23 cellular contexts compared by ENCODE assay signal in the genomic region with DNA sequence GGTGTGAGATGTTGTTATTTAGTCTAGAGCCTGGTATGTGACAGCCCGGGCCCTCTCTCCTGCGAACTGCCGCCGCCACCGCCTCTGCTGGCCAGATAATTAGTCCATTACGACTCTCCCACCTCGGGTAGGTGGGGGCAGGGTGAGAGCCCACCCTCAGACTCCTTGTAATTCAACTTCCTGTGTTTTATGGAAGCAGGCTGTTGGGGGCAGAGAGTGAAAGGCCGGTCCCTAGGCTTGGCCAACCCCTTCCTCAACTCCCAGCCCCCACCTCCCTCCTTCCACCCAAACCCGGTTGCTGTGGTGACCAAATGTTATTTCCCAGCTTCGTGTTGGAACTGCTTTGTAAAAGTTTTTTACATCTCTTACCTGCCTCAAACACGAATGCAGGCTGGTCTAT.
DNase-seq lines count a peak whose midpoint lies in the region; ATAC-seq and TF ChIP-seq lines count a peak whose summit lies in the region.
"Had no signal": no experiment of that assay in that cellular context is flagged by ENCODE, and none has a peak within 500 bp of the region (broad histone marks: within the 10 kb centered on the region; RNA-seq: fewer than 3 reads in every experiment).

No MANE protein-coding gene starts in this region.

- H3K36me3 Mint-ChIP-seq in WTC11: peaks cover 5% of the 10 kb centered on the region
- H3K36me3 Mint-ChIP-seq: immature natural killer cell, memory B cell had no signal

- no peaks in the 10 kb centered on the region; the same call in 1 of the 2 replicates for H3K27me3 Mint-ChIP-seq in WTC11 (ENCODE audit: low read depth)

- H3K4me2 ChIP-seq in neuronal stem cell (ENCODE audit: insufficient read depth, low read length, poor library complexity, severe bottlenecking): peak overlapping the region; percentile 61
- H3K4me2 ChIP-seq: A549 had no signal

- H3K79me1 ChIP-seq in neuronal stem cell (ENCODE audit: low read depth, low read length): no peaks in the 10 kb centered on the region

- no peaks in the 10 kb centered on the region for H3K9me3 ChIP-seq in iPS-15b (ENCODE audit: control insufficient read depth, insufficient read depth, low read length)
- peaks cover 0 to 2% of the 10 kb centered on the region in 2 donors for H3K9me3 ChIP-seq in neuronal stem cell (replicated peaks in 1 of 2; ENCODE audit: control insufficient read depth in 2 of 2, insufficient read depth in 1 of 2, low read depth in 1 of 2, low read length in 2 of 2)
- H3K9me3 ChIP-seq: A549, SJSA1, uterus had no signal

- H2BK120ac ChIP-seq in neuronal stem cell (ENCODE audit: low read depth, low read length): no peak overlapping the region

- no peak overlapping the region for H3K4me3 Mint-ChIP-seq in WTC11
- H3K4me3 Mint-ChIP-seq: immature natural killer cell, memory B cell, nephron had no signal

- H3K23ac ChIP-seq in neuronal stem cell (ENCODE audit: low read depth, low read length, poor library complexity): no peak overlapping the region

- DNase-seq in NCI-H82 (lab: John Stamatoyannopoulos, UW) (peak; percentile 42), NCI-H82 treated with DMSO at 0.1 percent for 48 hours (lab: John Stamatoyannopoulos, UW; ENCODE audit: unreplicated experiment) (no peak), WTC11 (ENCODE audit: low spot score) (peak; percentile 76), neuronal stem cell (ENCODE audit: low spot score) (no peak), occipital lobe (lab: John Stamatoyannopoulos, UW) (no peak)
- no peak for DNase-seq in stimulated activated CD4-positive, alpha-beta T cell treated with anti-CD3 and anti-CD28 coated beads, Interleukin-12 subunit alpha, Interleukin-12 subunit beta, amount 100 ng/mL, for 4 hours
- DNase-seq: activated CD4-positive, alpha-beta T cell treated with anti-CD3 and anti-CD28 coated beads for 48 hours; activated gamma-delta T cell treated with Interleukin-2 at 50 U/mL for 16 hours; DMS79 treated with DMSO at 0.1 percent for 48 hours; HCEC 1CT; immature natural killer cell; Karpas-422; NCI-H446; stimulated activated CD4-positive, alpha-beta T cell treated with anti-CD3 and anti-CD28 coated beads, Interleukin-2, amount 100 ng/mL, for 24 hours; T1000; uterus had no signal

- H3K36me3 ChIP-seq in iPS-15b (ENCODE audit: control insufficient read depth, insufficient read depth, low read length) (no peaks in the 10 kb centered on the region), neuronal stem cell (replicated peaks in 1 of 2; ENCODE audit: control insufficient read depth in 2 of 2, insufficient read depth in 2 of 2, low read length in 2 of 2) (peaks cover 0 to 20% of the 10 kb centered on the region in 2 donors)
- H3K36me3 ChIP-seq: SJSA1, uterus had no signal

- no peak for TF ChIP-seq CTCF in WTC11 (IDR thresholded peaks at IDR 0.05)

- H4K8ac ChIP-seq in neuronal stem cell (ENCODE audit: low read depth, low read length): no peak overlapping the region

- H3K4me3 ChIP-seq in iPS-15b (ENCODE audit: low read depth, low read length) (peak overlapping the region; percentile 45), neuronal stem cell (ENCODE audit: low read length in 2 of 2) (peak overlapping the region in 1 of 2 donors; percentile 38)
- H3K4me3 ChIP-seq: A549, SJSA1, uterus had no signal

- no peak overlapping the region for H2BK15ac ChIP-seq in neuronal stem cell (ENCODE audit: low read length)

- H3K27ac Mint-ChIP-seq in WTC11: no peak overlapping the region
- H3K27ac Mint-ChIP-seq: immature natural killer cell, memory B cell, nephron had no signal

- peaks cover 23% of the 10 kb centered on the region for H3K4me1 Mint-ChIP-seq in WTC11
- H3K4me1 Mint-ChIP-seq: nephron had no signal

- H3K9ac ChIP-seq in iPS-15b (ENCODE audit: low read depth, low read length): no peak overlapping the region
- no peak overlapping the region for H3K9ac ChIP-seq in neuronal stem cell (ENCODE audit: low read depth, low read length, poor library complexity)

- H3K4ac ChIP-seq in neuronal stem cell (ENCODE audit: low read length): no peak overlapping the region

- H3K4me1 ChIP-seq in iPS-15b (ENCODE audit: control insufficient read depth, insufficient read depth, low read length) (peaks cover 18% of the 10 kb centered on the region), neuronal stem cell (ENCODE audit: control insufficient read depth in 2 of 2, insufficient read depth in 1 of 2, low read depth in 1 of 2, low read length in 2 of 2) (peaks cover 16 to 36% of the 10 kb centered on the region in 2 donors)
- H3K4me1 ChIP-seq: A549, SJSA1, uterus had no signal

- POLR2A ChIA-PET in WTC11 (lab: Charles Lee): interaction anchor here (0.6 to 2.1 kb wide), 7 partner anchors 11 to 151 kb away, joined by 3 to 16 read pairs (median 7); no protein-coding TSS in a partner anchor

- no peak overlapping the region for H4K91ac ChIP-seq in neuronal stem cell (ENCODE audit: low read depth, low read length, poor library complexity)

- no CpG with 5 or more reads among the region's 11 CpGs for WGBS in neuronal stem cell (ENCODE audit: extremely low coverage in 2 of 2, insufficient read length in 2 of 2, insufficient replicate concordance in 1 of 2), 2 donors

- H3K27me3 ChIP-seq in iPS-15b (ENCODE audit: control insufficient read depth, insufficient read depth, low read length): no peaks in the 10 kb centered on the region
- peaks cover 0 to 39% (median 0%) of the 10 kb centered on the region in 3 experiments for H3K27me3 ChIP-seq in neuronal stem cell (ENCODE audit: control insufficient read depth in 3 of 3, insufficient read depth in 3 of 3, low read depth in 1 of 3, low read length in 3 of 3)
- H3K27me3 ChIP-seq: uterus had no signal

- H2AFZ ChIP-seq in neuronal stem cell (ENCODE audit: low read length): peak overlapping the region; percentile 1

- ATAC-seq in WTC11: peak; percentile 95
- ATAC-seq in GM18520 (IDR thresholded peaks at IDR 0.05; ENCODE audit: unreplicated experiment): no peak
- ATAC-seq: A549, sciatic nerve had no signal

- H3K14ac ChIP-seq in neuronal stem cell (ENCODE audit: low read length): no peak overlapping the region

- no peak overlapping the region for H2BK5ac ChIP-seq in neuronal stem cell (ENCODE audit: low read length)

- H2BK12ac ChIP-seq in neuronal stem cell (ENCODE audit: low read length): no peak overlapping the region

- CTCF ChIA-PET in WTC11 (lab: Charles Lee): interaction anchor here (0.6 to 5.3 kb wide), 19 partner anchors 9 to 146 kb away, joined by 3 to 69 read pairs (median 6); no protein-coding TSS in a partner anchor

- H3K27ac ChIP-seq in neuronal stem cell (replicated peaks; ENCODE audit: low read length): no peak overlapping the region
- H3K27ac ChIP-seq: A549, SJSA1, uterus had no signal

- H3K9me3 Mint-ChIP-seq in WTC11: no peaks in the 10 kb centered on the region
- H3K9me3 Mint-ChIP-seq: immature natural killer cell, memory B cell had no signal

- H2AK5ac ChIP-seq in neuronal stem cell (ENCODE audit: low read depth, low read length): no peak overlapping the region

- no peak overlapping the region for H3K18ac ChIP-seq in neuronal stem cell (ENCODE audit: low read length)

TF ChIP-seq in WTC11, 78 proteins besides CTCF, POLR2A, EP300 and RAD21 (continues in another document):
- peak; percentile 80; the same call in 1 of the 2 replicates for TF ChIP-seq TEAD1 (CRISPR knock-in tag; IDR thresholded peaks at IDR 0.05)
- TF ChIP-seq CBFB (CRISPR knock-in tag; IDR thresholded peaks at IDR 0.05; ENCODE audit: low read depth): no peak
- TF ChIP-seq ZBTB43 (CRISPR knock-in tag; IDR thresholded peaks at IDR 0.05): peak; percentile 52; the same call in 1 of the 2 replicates
- TF ChIP-seq FOXK1 (CRISPR knock-in tag; IDR thresholded peaks at IDR 0.05): peak; percentile 80
- no peak for TF ChIP-seq ARID4B (CRISPR knock-in tag; IDR thresholded peaks at IDR 0.05; ENCODE audit: borderline replicate concordance)
- TF ChIP-seq SP1 (CRISPR knock-in tag; conservative IDR thresholded peaks at IDR 0.05): peak; percentile 64
- peak; percentile 50; the same call in 1 of the 2 replicates for TF ChIP-seq ETV6 (CRISPR knock-in tag; IDR thresholded peaks at IDR 0.05)

Comparison
In these comparisons a context has a peak if more than half of its experiments do, and no peak if none do; other contexts are left out.
1. DNase-seq: peak in NCI-H82 (single experiment) and WTC11 (single experiment); none in NCI-H82 treated with DMSO at 0.1 percent for 48 hours (single experiment), neuronal stem cell (single experiment), stimulated activated CD4-positive, alpha-beta T cell treated with anti-CD3 and anti-CD28 coated beads, Interleukin-12 subunit alpha, Interleukin-12 subunit beta, amount 100 ng/mL, for 4 hours (single experiment) and occipital lobe (single experiment).